In the genomic region with DNA sequence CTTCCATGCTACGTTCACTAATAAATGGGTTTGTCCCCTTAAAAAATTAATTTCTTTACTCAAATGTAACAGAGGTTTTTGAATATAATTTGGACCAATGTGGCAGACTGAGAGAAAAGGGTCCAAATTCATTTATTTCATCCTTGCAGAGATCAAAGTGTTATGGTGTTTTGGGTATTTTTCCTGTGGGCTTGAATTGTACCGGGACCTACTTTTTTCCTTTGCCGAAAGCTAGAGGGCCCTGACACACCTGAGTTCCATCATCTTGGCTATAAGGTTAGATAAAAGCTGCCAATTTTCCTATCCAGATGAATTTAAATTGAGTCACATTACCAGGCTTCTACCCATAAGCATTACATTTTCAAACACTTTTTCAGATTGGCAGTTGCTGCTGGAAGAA, we compare ENCODE assay signal across 8 cellular contexts. TPM values are rescaled to one million over a fixed set of nuclear protein-coding genes. Genes with fewer than 3 reads are reported as not detected.
DNase-seq lines count a peak whose midpoint lies in the region; ATAC-seq and TF ChIP-seq lines count a peak whose summit lies in the region.

No MANE protein-coding gene starts in this region.

- no peaks in the 10 kb centered on the region for H3K36me3 ChIP-seq in prostate gland

- DNase-seq in NCI-H526 (lab: John Stamatoyannopoulos, UW) (peak; percentile 45 to 47), prostate gland (ENCODE audit: low spot score) (no peak), SW 1271 (lab: John Stamatoyannopoulos, UW) (no peak), superior temporal gyrus (ENCODE audit: extremely low spot score) (no peak)
- DNase-seq in effector memory CD8-positive, alpha-beta T cell: no peak

- TF ChIP-seq POLR2A in prostate gland (IDR thresholded peaks at IDR 0.05): no peak

- no peak for ATAC-seq in effector memory CD8-positive, alpha-beta T cell (replicated peaks)
- ATAC-seq in HG02759 (IDR thresholded peaks at IDR 0.05; ENCODE audit: unreplicated experiment): no peak
- no peak for ATAC-seq in GM19351 (IDR thresholded peaks at IDR 0.05; ENCODE audit: unreplicated experiment)

- intact Hi-C loops in prostate gland (cut with DNase I): no loop called here

- no peaks in the 10 kb centered on the region for H3K9me3 Mint-ChIP-seq in effector memory CD8-positive, alpha-beta T cell

- no peaks in the 10 kb centered on the region for H3K27me3 ChIP-seq in prostate gland (replicated peaks; ENCODE audit: insufficient read depth)

- peak overlapping the region; percentile 98 for H3K4me3 Mint-ChIP-seq in effector memory CD8-positive, alpha-beta T cell

- H3K4me1 Mint-ChIP-seq in effector memory CD8-positive, alpha-beta T cell (ENCODE audit: low read depth in 2 of 2): peaks cover 7 to 12% of the 10 kb centered on the region in 2 donors

- H3K36me3 Mint-ChIP-seq in effector memory CD8-positive, alpha-beta T cell (ENCODE audit: insufficient read depth): peaks cover 14% of the 10 kb centered on the region

- no peak overlapping the region for H3K27ac Mint-ChIP-seq in effector memory CD8-positive, alpha-beta T cell

- peak overlapping the region in 1 of 2 donors; percentile 69 for H3K27ac ChIP-seq in prostate gland

- WGBS in prostate gland: 38% methylated on average over 3 of the region's 3 CpGs

- TF ChIP-seq CTCF in GM12875 (IDR thresholded peaks at IDR 0.05; ENCODE audit: borderline replicate concordance, insufficient read depth, low read depth, low read length): no peak
- TF ChIP-seq CTCF in prostate gland (IDR thresholded peaks at IDR 0.05): peak in 2 of 4 experiments; percentile 11 to 39

- peak overlapping the region; percentile 99 for H3K4me3 ChIP-seq in GM12875 (ENCODE audit: low read depth, low read length)
- H3K4me3 ChIP-seq in prostate gland: peak overlapping the region; percentile 50 to 72

- H3K4me1 ChIP-seq in prostate gland (replicated peaks): no peaks in the 10 kb centered on the region

- no peaks in the 10 kb centered on the region for H3K27me3 Mint-ChIP-seq in effector memory CD8-positive, alpha-beta T cell

- no peaks in the 10 kb centered on the region for H3K9me3 ChIP-seq in prostate gland

RNA-seq across cellular contexts. Expression of a gene that starts 0.9 kb away (rescaled TPM):
- total RNA-seq in prostate gland: 10 to 100 TPM in 1 of 2 donors, 1 to 10 TPM in 1; 8.3 to 12.2 TPM

Comparison
In these comparisons a context has a peak if more than half of its experiments do, and no peak if none do; other contexts are left out.
1. DNase-seq: peak in NCI-H526 (2 of 2); none in effector memory CD8-positive, alpha-beta T cell (0 of 3), prostate gland (single experiment), SW 1271 (0 of 2) and superior temporal gyrus (single experiment).